Comparison of ENCODE assay signal across 1 cellular context in the genomic region with DNA sequence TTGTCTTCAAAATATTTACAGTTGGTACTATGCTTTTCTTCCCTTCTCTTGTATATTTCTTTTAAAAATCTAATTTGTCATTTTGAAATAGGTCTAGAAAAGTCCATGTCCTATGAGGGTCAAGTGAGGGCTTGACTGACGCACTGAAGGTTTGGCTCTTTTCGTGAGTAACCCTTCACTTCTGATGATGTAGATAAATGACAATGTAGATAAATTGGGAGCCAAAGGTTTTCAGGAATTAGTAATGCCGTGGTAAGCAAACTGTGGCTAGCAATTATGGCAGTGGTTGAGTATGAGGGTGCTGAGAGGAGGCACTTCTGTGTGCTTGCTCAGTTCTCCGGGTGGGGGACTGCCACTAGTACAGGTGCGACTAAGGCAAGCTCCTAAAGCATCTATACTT.
TF ChIP-seq lines count a peak whose summit lies in the region.

No MANE protein-coding gene starts in this region.

TF ChIP-seq in HepG2, 621 proteins besides CTCF, POLR2A, EP300 and RAD21:
- TF ChIP-seq NCOA5 (CRISPR knock-in tag; IDR thresholded peaks at IDR 0.05) = no peak
- TF ChIP-seq ZNF256 (CRISPR knock-in tag; conservative IDR thresholded peaks at IDR 0.05) = no peak
- TF ChIP-seq WIZ (CRISPR knock-in tag; IDR thresholded peaks at IDR 0.05) = no peak
- TF ChIP-seq CBX5 (CRISPR knock-in tag; IDR thresholded peaks at IDR 0.05; ENCODE audit: borderline replicate concordance) = no peak
- no peak for TF ChIP-seq FOXA3 (CRISPR knock-in tag; IDR thresholded peaks at IDR 0.05)
- no peak for TF ChIP-seq FOXK2 (IDR thresholded peaks at IDR 0.05)
- TF ChIP-seq ZNF674 (CRISPR knock-in tag; IDR thresholded peaks at IDR 0.05; ENCODE audit: low read depth) = no peak
- no peak for TF ChIP-seq NR2F6 (IDR thresholded peaks at IDR 0.05)
- TF ChIP-seq NR2F6 (CRISPR knock-in tag; IDR thresholded peaks at IDR 0.05) = no peak
- TF ChIP-seq, protein P1, sequence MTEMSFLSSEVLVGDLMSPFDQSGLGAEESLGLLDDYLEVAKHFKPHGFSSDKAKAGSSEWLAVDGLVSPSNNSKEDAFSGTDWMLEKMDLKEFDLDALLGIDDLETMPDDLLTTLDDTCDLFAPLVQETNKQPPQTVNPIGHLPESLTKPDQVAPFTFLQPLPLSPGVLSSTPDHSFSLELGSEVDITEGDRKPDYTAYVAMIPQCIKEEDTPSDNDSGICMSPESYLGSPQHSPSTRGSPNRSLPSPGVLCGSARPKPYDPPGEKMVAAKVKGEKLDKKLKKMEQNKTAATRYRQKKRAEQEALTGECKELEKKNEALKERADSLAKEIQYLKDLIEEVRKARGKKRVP (CRISPR knock-in tag; IDR thresholded peaks at IDR 0.05) = no peak
- TF ChIP-seq, protein P2, sequence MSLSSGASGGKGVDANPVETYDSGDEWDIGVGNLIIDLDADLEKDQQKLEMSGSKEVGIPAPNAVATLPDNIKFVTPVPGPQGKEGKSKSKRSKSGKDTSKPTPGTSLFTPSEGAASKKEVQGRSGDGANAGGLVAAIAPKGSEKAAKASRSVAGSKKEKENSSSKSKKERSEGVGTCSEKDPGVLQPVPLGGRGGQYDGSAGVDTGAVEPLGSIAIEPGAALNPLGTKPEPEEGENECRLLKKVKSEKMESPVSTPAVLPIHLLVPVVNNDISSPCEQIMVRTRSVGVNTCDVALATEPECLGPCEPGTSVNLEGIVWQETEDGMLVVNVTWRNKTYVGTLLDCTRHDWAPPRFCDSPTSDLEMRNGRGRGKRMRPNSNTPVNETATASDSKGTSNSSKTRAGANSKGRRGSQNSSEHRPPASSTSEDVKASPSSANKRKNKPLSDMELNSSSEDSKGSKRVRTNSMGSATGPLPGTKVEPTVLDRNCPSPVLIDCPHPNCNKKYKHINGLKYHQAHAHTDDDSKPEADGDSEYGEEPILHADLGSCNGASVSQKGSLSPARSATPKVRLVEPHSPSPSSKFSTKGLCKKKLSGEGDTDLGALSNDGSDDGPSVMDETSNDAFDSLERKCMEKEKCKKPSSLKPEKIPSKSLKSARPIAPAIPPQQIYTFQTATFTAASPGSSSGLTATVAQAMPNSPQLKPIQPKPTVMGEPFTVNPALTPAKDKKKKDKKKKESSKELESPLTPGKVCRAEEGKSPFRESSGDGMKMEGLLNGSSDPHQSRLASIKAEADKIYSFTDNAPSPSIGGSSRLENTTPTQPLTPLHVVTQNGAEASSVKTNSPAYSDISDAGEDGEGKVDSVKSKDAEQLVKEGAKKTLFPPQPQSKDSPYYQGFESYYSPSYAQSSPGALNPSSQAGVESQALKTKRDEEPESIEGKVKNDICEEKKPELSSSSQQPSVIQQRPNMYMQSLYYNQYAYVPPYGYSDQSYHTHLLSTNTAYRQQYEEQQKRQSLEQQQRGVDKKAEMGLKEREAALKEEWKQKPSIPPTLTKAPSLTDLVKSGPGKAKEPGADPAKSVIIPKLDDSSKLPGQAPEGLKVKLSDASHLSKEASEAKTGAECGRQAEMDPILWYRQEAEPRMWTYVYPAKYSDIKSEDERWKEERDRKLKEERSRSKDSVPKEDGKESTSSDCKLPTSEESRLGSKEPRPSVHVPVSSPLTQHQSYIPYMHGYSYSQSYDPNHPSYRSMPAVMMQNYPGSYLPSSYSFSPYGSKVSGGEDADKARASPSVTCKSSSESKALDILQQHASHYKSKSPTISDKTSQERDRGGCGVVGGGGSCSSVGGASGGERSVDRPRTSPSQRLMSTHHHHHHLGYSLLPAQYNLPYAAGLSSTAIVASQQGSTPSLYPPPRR (CRISPR knock-in tag; IDR thresholded peaks at IDR 0.05; ENCODE audit: borderline replicate concordance) = no peak
- no peak for TF ChIP-seq ZNF570 (CRISPR knock-in tag; IDR thresholded peaks at IDR 0.05; ENCODE audit: borderline replicate concordance)
- TF ChIP-seq ZNF557 (CRISPR knock-in tag; IDR thresholded peaks at IDR 0.05) = no peak
- TF ChIP-seq ZNF564 (CRISPR knock-in tag; IDR thresholded peaks at IDR 0.05) = no peak
- TF ChIP-seq ELF1 (CRISPR knock-in tag; IDR thresholded peaks at IDR 0.05) = no peak
- no peak for TF ChIP-seq HMG20A (CRISPR knock-in tag; IDR thresholded peaks at IDR 0.05; ENCODE audit: borderline replicate concordance)
- TF ChIP-seq, protein P3, sequence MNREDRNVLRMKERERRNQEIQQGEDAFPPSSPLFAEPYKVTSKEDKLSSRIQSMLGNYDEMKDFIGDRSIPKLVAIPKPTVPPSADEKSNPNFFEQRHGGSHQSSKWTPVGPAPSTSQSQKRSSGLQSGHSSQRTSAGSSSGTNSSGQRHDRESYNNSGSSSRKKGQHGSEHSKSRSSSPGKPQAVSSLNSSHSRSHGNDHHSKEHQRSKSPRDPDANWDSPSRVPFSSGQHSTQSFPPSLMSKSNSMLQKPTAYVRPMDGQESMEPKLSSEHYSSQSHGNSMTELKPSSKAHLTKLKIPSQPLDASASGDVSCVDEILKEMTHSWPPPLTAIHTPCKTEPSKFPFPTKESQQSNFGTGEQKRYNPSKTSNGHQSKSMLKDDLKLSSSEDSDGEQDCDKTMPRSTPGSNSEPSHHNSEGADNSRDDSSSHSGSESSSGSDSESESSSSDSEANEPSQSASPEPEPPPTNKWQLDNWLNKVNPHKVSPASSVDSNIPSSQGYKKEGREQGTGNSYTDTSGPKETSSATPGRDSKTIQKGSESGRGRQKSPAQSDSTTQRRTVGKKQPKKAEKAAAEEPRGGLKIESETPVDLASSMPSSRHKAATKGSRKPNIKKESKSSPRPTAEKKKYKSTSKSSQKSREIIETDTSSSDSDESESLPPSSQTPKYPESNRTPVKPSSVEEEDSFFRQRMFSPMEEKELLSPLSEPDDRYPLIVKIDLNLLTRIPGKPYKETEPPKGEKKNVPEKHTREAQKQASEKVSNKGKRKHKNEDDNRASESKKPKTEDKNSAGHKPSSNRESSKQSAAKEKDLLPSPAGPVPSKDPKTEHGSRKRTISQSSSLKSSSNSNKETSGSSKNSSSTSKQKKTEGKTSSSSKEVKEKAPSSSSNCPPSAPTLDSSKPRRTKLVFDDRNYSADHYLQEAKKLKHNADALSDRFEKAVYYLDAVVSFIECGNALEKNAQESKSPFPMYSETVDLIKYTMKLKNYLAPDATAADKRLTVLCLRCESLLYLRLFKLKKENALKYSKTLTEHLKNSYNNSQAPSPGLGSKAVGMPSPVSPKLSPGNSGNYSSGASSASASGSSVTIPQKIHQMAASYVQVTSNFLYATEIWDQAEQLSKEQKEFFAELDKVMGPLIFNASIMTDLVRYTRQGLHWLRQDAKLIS (CRISPR knock-in tag; IDR thresholded peaks at IDR 0.05) = no peak
- TF ChIP-seq, protein P4, sequence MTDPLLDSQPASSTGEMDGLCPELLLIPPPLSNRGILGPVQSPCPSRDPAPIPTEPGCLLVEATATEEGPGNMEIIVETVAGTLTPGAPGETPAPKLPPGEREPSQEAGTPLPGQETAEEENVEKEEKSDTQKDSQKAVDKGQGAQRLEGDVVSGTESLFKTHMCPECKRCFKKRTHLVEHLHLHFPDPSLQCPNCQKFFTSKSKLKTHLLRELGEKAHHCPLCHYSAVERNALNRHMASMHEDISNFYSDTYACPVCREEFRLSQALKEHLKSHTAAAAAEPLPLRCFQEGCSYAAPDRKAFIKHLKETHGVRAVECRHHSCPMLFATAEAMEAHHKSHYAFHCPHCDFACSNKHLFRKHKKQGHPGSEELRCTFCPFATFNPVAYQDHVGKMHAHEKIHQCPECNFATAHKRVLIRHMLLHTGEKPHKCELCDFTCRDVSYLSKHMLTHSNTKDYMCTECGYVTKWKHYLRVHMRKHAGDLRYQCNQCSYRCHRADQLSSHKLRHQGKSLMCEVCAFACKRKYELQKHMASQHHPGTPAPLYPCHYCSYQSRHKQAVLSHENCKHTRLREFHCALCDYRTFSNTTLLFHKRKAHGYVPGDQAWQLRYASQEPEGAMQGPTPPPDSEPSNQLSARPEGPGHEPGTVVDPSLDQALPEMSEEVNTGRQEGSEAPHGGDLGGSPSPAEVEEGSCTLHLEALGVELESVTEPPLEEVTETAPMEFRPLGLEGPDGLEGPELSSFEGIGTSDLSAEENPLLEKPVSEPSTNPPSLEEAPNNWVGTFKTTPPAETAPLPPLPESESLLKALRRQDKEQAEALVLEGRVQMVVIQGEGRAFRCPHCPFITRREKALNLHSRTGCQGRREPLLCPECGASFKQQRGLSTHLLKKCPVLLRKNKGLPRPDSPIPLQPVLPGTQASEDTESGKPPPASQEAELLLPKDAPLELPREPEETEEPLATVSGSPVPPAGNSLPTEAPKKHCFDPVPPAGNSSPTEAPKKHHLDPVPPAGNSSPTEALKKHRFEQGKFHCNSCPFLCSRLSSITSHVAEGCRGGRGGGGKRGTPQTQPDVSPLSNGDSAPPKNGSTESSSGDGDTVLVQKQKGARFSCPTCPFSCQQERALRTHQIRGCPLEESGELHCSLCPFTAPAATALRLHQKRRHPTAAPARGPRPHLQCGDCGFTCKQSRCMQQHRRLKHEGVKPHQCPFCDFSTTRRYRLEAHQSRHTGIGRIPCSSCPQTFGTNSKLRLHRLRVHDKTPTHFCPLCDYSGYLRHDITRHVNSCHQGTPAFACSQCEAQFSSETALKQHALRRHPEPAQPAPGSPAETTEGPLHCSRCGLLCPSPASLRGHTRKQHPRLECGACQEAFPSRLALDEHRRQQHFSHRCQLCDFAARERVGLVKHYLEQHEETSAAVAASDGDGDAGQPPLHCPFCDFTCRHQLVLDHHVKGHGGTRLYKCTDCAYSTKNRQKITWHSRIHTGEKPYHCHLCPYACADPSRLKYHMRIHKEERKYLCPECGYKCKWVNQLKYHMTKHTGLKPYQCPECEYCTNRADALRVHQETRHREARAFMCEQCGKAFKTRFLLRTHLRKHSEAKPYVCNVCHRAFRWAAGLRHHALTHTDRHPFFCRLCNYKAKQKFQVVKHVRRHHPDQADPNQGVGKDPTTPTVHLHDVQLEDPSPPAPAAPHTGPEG (CRISPR knock-in tag; IDR thresholded peaks at IDR 0.05) = no peak
TF ChIP-seq in HepG2: peak in this region for 0.
